In genomic region chr5:158267228-158267627, GRCh38 we compare ENCODE assay signal across 3 cellular contexts.
"Had no signal": no experiment of that assay in that cellular context is flagged by ENCODE, and none has a peak within 500 bp of the region (broad histone marks: within the 10 kb centered on the region; RNA-seq: fewer than 3 reads in every experiment).

No MANE protein-coding gene starts in this region.

- H3K4me3 ChIP-seq: GM12878 had no signal

- DNase-seq: GDM1, GF-D8 had no signal

- ATAC-seq: GM12878 had no signal
